16 cellular contexts compared by ENCODE assay signal in genomic region chr17:21696842-21697507, GRCh38. TPM values are rescaled to one million over a fixed set of nuclear protein-coding genes. Genes with fewer than 3 reads are reported as not detected.
"Had no signal": no experiment of that assay in that cellular context is flagged by ENCODE, and none has a peak within 500 bp of the region (broad histone marks: within the 10 kb centered on the region; RNA-seq: fewer than 3 reads in every experiment).

No MANE protein-coding gene starts in this region.

RNA-seq across cellular contexts. Expression of gene KCNJ18, which starts 4.7 kb away (rescaled TPM):
- total RNA-seq: activated CD4-positive, alpha-beta memory T cell treated with anti-CD3 and anti-CD28 coated beads, Interleukin-2, amount 10 ng/mL, durations not matched to agents 7 days and 5 days; activated CD4-positive, alpha-beta T cell treated with anti-CD3 and anti-CD28 coated beads for 36 hours; activated CD4-positive, alpha-beta T cell treated with anti-CD3 and anti-CD28 coated beads, Interleukin-2, amount 10 ng/mL, durations not matched to agents 7 days and 5 days; activated CD8-positive, alpha-beta memory T cell treated with anti-CD3 and anti-CD28 coated beads, Interleukin-2, amount 10 ng/mL, durations not matched to agents 7 days and 5 days; activated CD8-positive, alpha-beta T cell treated with anti-CD3 and anti-CD28 coated beads, Interleukin-2, amount 10 ng/mL, durations not matched to agents 7 days and 5 days; activated naive CD8-positive, alpha-beta T cell treated with anti-CD3 and anti-CD28 coated beads, Interleukin-2, amount 10 ng/mL, durations not matched to agents 7 days and 5 days; activated T-helper 2 cell treated with anti-CD3 and anti-CD28 coated beads, Interferon-gamma antibody, Interleukin-2, Interleukin-4, amounts not matched to agents 10 μg/mL and 5 μg/mL and 100 μg/mL, durations not matched to agents 14 hours and 24 hours and 36 hours; ascending aorta; bronchial epithelial cell; cardiac muscle cell; T-cell; T-helper 1 cell treated with Interleukin-12 subunit alpha and Interleukin-12 subunit beta and Interleukin-4 antibody, amounts not matched to agents 30 ng/mL and 1 ng/mL, for 36 hours; T-helper 17 cell; T-helper 2 cell treated with Interferon-gamma antibody and Interleukin-4, amounts not matched to agents 100 ng/mL and 5 ng/mL, for 36 hours; WTC11 had no signal
- polyA plus RNA-seq: adipose tissue, cardiac muscle cell had no signal
